13 cellular contexts compared by ENCODE assay signal in the genomic region with DNA sequence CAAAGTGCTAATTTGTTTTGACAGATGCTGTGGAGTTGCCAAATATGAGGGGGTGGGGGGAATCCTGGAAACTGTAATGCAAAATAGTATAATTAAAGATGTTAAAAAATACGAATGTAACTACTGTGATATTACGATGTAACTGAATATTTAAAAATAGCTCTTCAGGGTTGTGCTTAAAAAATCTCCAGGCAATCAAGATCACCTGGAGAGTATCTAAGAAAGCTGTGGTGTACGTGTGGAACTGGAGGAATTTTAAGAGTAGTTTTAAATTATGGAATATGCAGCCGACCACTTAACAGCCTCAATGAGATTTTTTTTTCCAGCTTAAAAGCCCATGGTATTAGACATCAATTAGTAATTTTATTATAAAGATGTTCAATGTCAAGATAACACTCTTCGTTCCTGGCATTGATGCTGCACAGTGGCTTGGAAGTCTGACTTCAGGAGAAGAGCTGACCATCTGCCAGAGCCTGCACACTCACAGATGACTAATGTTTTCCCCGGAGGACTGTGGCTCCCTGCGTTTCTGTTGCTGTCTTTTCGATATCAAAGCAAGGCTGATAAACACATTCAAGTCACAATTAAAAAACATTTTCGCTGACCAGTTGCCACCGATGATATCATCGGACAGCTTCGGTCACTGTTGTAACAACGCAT.
DNase-seq lines count a peak whose midpoint lies in the region; ATAC-seq and TF ChIP-seq lines count a peak whose summit lies in the region.
"Had no signal": no experiment of that assay in that cellular context is flagged by ENCODE, and none has a peak within 500 bp of the region (broad histone marks: within the 10 kb centered on the region; RNA-seq: fewer than 3 reads in every experiment).

No MANE protein-coding gene starts in this region.

- H3K27ac ChIP-seq in osteoblast (ENCODE audit: low read depth, low read length) (no peak overlapping the region), RWPE1 (no peak overlapping the region)
- H3K27ac ChIP-seq: right lobe of liver, upper lobe of left lung had no signal

- peak overlapping the region; percentile 75 for H3K4me2 ChIP-seq in osteoblast (ENCODE audit: insufficient read depth, low read length)

- peak; percentile 57 for DNase-seq in GM04503 (ENCODE audit: low read depth)
- peak; percentile 86 for DNase-seq in NCI-H526 treated with DMSO at 0.1 percent for 48 hours (lab: John Stamatoyannopoulos, UW)
- peak; percentile 51 for DNase-seq in choroid plexus epithelial cell (ENCODE audit: low read depth)
- DNase-seq in osteoblast (ENCODE audit: insufficient read length, low spot score, missing footprints) = peak; percentile 87
- DNase-seq in mesenteric fat pad (ENCODE audit: low spot score) = no peak
- DNase-seq in RWPE1 (ENCODE audit: low spot score) = no peak
- DNase-seq: activated effector memory CD4-positive, alpha-beta T cell treated with Interleukin-2 at 50 U/mL for 16 hours; right lobe of liver; upper lobe of left lung had no signal

- H3K79me2 ChIP-seq in osteoblast (ENCODE audit: insufficient read depth, low read length) = no peaks in the 10 kb centered on the region

- H3K27me3 ChIP-seq in osteoblast (ENCODE audit: insufficient read depth, low read length) = peaks cover 48% of the 10 kb centered on the region
- H3K27me3 ChIP-seq: right lobe of liver, upper lobe of left lung had no signal

- H3K4me3 ChIP-seq in choroid plexus epithelial cell (ENCODE audit: low read depth, low read length) = no peak overlapping the region
- peak overlapping the region; percentile 22 for H3K4me3 ChIP-seq in osteoblast (ENCODE audit: insufficient read depth, low read length)
- H3K4me3 ChIP-seq: right lobe of liver, upper lobe of left lung had no signal

- H2AFZ ChIP-seq in osteoblast (ENCODE audit: low read length) = no peak overlapping the region

- peaks cover 10% of the 10 kb centered on the region for H3K4me1 ChIP-seq in osteoblast (ENCODE audit: insufficient read depth, low read length)
- H3K4me1 ChIP-seq: right lobe of liver, upper lobe of left lung had no signal

- no peak for ATAC-seq in esophagus mucosa
- no peak for ATAC-seq in HG02623 (IDR thresholded peaks at IDR 0.05; ENCODE audit: unreplicated experiment)
- ATAC-seq: activated CD4-positive, CD25-positive, alpha-beta regulatory T cell treated with anti-CD3 and anti-CD28 coated beads, Interleukin-2, amount 50 U/mL, for 24 hours; HepG2; right lobe of liver had no signal

- H4K20me1 ChIP-seq in osteoblast (ENCODE audit: insufficient read depth, low read length) = no peaks in the 10 kb centered on the region

- H3K9me3 ChIP-seq in osteoblast (ENCODE audit: low read depth, low read length) = no peaks in the 10 kb centered on the region
- H3K9me3 ChIP-seq: right lobe of liver, upper lobe of left lung had no signal

- no peak for TF ChIP-seq CTCF in choroid plexus epithelial cell (conservative IDR thresholded peaks at IDR 0.05; ENCODE audit: low read depth, low read length)
- TF ChIP-seq CTCF in osteoblast (IDR thresholded peaks at IDR 0.05; ENCODE audit: extremely low read depth, low read depth, low read length) = no peak
- TF ChIP-seq CTCF in RWPE1 (conservative IDR thresholded peaks at IDR 0.05; ENCODE audit: low read depth) = no peak

- H3K36me3 ChIP-seq in osteoblast (ENCODE audit: insufficient read depth, low read length) = no peaks in the 10 kb centered on the region
- H3K36me3 ChIP-seq: right lobe of liver, upper lobe of left lung had no signal

- CTCF ChIA-PET in RWPE1 (lab: Yijun Ruan, JAX) = interaction anchor here (0.6 kb wide), 1 partner anchor 90 kb away, joined by 4 read pairs; no protein-coding TSS in a partner anchor

- POLR2A ChIA-PET in RWPE1 (lab: Yijun Ruan, JAX; ENCODE audit: low non-redundant PET) = no interaction called here

Comparison
In these comparisons a context has a peak if more than half of its experiments do, and no peak if none do; other contexts are left out.
1. DNase-seq: peak in GM04503 (single experiment), NCI-H526 treated with DMSO at 0.1 percent for 48 hours (single experiment), choroid plexus epithelial cell (single experiment) and osteoblast (single experiment); none in mesenteric fat pad (single experiment) and RWPE1 (single experiment).